1 cellular context compared by ENCODE assay signal in the genomic region with DNA sequence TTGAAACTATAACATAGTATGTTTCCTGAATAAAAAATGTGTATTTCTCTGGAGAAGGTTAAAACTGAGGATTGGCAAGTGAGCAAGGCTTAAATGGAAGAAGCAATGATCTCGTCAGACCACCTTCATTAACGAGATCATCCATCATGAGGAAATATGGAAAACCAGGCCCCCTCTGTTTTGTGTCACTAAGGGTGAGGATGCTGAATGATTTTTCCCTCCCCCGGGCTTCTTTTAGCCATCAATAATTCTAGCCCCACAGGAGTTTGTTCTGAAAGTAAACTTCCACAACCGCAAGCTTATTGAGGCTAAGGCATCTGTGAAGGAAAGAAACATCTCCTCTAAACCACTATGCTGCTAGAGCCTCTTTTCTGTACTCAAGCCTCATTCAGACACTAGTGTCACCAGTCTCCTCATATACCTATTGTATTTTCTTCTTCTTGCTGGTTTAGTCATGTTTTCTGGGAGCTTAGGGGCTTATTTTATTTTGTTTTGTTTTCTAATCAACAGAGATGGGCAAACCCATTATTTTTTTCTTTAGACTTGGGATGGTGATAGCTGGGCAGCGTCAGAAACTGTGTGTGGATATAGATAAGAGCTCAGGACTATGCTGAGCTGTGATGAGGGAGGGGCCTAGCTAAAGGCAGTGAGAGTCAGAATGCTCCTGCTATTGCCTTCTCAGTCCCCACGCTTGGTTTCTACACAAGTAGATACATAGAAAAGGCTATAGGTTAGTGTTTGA.
TF ChIP-seq lines count a peak whose summit lies in the region.

No MANE protein-coding gene starts in this region.

TF ChIP-seq in IMR-90, 13 proteins besides CTCF, POLR2A, EP300 and RAD21:
- TF ChIP-seq MAFK (IDR thresholded peaks at IDR 0.05; ENCODE audit: low read depth, low read length) (no peak), NFE2L2 (IDR thresholded peaks at IDR 0.05; ENCODE audit: low read depth, low read length) (no peak), FOS (IDR thresholded peaks at IDR 0.05; ENCODE audit: low read depth, low read length) (no peak), MXI1 (IDR thresholded peaks at IDR 0.05; ENCODE audit: borderline replicate concordance, low read depth, low read length) (no peak), BHLHE40 (IDR thresholded peaks at IDR 0.05; ENCODE audit: low read depth, low read length) (no peak), CHD1 (IDR thresholded peaks at IDR 0.05; ENCODE audit: low read depth, low read length) (no peak), RFX5 (IDR thresholded peaks at IDR 0.05; ENCODE audit: low read depth, low read length) (no peak)
- TF ChIP-seq, protein P1, sequence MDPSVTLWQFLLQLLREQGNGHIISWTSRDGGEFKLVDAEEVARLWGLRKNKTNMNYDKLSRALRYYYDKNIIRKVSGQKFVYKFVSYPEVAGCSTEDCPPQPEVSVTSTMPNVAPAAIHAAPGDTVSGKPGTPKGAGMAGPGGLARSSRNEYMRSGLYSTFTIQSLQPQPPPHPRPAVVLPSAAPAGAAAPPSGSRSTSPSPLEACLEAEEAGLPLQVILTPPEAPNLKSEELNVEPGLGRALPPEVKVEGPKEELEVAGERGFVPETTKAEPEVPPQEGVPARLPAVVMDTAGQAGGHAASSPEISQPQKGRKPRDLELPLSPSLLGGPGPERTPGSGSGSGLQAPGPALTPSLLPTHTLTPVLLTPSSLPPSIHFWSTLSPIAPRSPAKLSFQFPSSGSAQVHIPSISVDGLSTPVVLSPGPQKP (IDR thresholded peaks at IDR 0.05; ENCODE audit: borderline replicate concordance, low read depth, low read length), result no peak
- TF ChIP-seq, protein P2, sequence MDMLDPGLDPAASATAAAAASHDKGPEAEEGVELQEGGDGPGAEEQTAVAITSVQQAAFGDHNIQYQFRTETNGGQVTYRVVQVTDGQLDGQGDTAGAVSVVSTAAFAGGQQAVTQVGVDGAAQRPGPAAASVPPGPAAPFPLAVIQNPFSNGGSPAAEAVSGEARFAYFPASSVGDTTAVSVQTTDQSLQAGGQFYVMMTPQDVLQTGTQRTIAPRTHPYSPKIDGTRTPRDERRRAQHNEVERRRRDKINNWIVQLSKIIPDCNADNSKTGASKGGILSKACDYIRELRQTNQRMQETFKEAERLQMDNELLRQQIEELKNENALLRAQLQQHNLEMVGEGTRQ (IDR thresholded peaks at IDR 0.05; ENCODE audit: low read depth, low read length), result no peak
